Comparison of ENCODE assay signal across 1 cellular context in the genomic region with DNA sequence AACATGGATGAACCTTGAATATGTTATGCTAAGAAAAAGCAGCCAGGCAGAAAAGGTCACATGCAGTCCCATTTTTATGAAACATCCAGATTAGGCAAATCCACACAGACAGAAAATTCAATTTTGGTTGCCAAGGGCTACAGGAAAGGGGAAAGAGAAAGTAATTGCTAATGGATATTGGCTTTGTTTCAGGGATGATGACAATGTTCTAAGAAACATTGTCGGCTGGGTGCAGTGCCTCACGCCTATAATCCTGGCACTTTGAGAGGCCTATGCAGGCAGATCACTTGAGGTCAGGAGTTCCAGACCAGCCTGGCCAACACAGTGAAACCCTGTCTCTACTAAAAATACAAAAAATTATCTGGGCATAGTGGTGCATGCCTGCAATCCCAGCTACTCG.
TF ChIP-seq lines count a peak whose summit lies in the region.

No MANE protein-coding gene starts in this region.

TF ChIP-seq in K562, 482 proteins besides CTCF, POLR2A, EP300 and RAD21:
- TF ChIP-seq, protein P1, sequence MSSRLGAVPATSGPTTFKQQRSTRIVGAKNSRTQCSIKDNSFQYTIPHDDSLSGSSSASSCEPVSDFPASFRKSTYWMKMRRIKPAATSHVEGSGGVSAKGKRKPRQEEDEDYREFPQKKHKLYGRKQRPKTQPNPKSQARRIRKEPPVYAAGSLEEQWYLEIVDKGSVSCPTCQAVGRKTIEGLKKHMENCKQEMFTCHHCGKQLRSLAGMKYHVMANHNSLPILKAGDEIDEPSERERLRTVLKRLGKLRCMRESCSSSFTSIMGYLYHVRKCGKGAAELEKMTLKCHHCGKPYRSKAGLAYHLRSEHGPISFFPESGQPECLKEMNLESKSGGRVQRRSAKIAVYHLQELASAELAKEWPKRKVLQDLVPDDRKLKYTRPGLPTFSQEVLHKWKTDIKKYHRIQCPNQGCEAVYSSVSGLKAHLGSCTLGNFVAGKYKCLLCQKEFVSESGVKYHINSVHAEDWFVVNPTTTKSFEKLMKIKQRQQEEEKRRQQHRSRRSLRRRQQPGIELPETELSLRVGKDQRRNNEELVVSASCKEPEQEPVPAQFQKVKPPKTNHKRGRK (tag; IDR thresholded peaks at IDR 0.05), result no peak
- TF ChIP-seq RFX1 (IDR thresholded peaks at IDR 0.05), result peak; percentile 38; the same call in 1 of the 2 replicates
- TF ChIP-seq, protein P2, sequence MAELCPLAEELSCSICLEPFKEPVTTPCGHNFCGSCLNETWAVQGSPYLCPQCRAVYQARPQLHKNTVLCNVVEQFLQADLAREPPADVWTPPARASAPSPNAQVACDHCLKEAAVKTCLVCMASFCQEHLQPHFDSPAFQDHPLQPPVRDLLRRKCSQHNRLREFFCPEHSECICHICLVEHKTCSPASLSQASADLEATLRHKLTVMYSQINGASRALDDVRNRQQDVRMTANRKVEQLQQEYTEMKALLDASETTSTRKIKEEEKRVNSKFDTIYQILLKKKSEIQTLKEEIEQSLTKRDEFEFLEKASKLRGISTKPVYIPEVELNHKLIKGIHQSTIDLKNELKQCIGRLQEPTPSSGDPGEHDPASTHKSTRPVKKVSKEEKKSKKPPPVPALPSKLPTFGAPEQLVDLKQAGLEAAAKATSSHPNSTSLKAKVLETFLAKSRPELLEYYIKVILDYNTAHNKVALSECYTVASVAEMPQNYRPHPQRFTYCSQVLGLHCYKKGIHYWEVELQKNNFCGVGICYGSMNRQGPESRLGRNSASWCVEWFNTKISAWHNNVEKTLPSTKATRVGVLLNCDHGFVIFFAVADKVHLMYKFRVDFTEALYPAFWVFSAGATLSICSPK (IDR thresholded peaks at IDR 0.05; ENCODE audit: borderline replicate concordance), result no peak
